18 cellular contexts compared by ENCODE assay signal in the genomic region with DNA sequence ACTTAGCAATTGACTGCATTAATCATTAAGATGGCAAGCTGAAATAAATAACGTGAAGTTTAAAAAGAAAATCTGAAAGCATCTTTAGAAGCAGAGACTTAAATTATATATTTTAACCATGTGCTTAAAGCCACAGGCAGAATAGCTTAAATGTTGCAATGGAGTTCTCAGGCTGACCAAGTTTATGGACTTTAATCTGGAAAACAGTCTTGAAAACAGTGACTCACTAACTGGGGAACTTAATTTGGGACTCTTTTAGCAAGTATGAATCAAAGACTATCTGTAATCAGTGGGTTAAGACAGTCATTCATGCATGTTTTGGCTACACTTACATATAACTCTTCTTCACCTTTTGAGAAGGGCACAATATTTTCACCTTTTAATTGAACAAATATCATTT. TPM values are rescaled to one million over a fixed set of nuclear protein-coding genes. Genes with fewer than 3 reads are reported as not detected.
DNase-seq lines count a peak whose midpoint lies in the region; ATAC-seq and TF ChIP-seq lines count a peak whose summit lies in the region.
"Had no signal": no experiment of that assay in that cellular context is flagged by ENCODE, and none has a peak within 500 bp of the region (broad histone marks: within the 10 kb centered on the region; RNA-seq: fewer than 3 reads in every experiment).

No MANE protein-coding gene starts in this region.

- H3K4me3 ChIP-seq in OCI-LY3 (ENCODE audit: low read length) (no peak overlapping the region), fibroblast of pulmonary artery (replicated peaks; ENCODE audit: low read depth, low read length) (no peak overlapping the region), gastrocnemius medialis (no peak overlapping the region), lower lobe of right lung (no peak overlapping the region)
- H3K4me3 ChIP-seq: esophagus muscularis mucosa, ovary, tibial nerve had no signal

- TF ChIP-seq CTCF in OCI-LY3 (IDR thresholded peaks at IDR 0.05; ENCODE audit: low read depth, low read length) (no peak), fibroblast of pulmonary artery (IDR thresholded peaks at IDR 0.05; ENCODE audit: low read length, missing control alignments) (no peak), progenitor cell of endocrine pancreas (IDR thresholded peaks at IDR 0.05; ENCODE audit: unreplicated experiment) (no peak), gastrocnemius medialis (IDR thresholded peaks at IDR 0.05 in 4 of 5, conservative IDR thresholded peaks at IDR 0.05 in 1 of 5) (no peak), lower lobe of right lung (IDR thresholded peaks at IDR 0.05) (no peak)

- H3K9me3 Mint-ChIP-seq in progenitor cell of endocrine pancreas (ENCODE audit: low read depth), result no peaks in the 10 kb centered on the region
- H3K9me3 Mint-ChIP-seq: CD4-positive, alpha-beta memory T cell had no signal

- H3K27me3 Mint-ChIP-seq in progenitor cell of endocrine pancreas, result no peaks in the 10 kb centered on the region

- in situ Hi-C loops in gastrocnemius medialis (cut with MboI; ENCODE audit: low sequenced_read_pairs in 4 of 4), result no loop called here

- no peaks in the 10 kb centered on the region for H4K20me1 ChIP-seq in OCI-LY3 (ENCODE audit: insufficient read depth, low read length)

- no peaks in the 10 kb centered on the region for H3K36me3 Mint-ChIP-seq in progenitor cell of endocrine pancreas (ENCODE audit: insufficient read depth)
- H3K36me3 Mint-ChIP-seq: activated naive CD8-positive, alpha-beta T cell; CD4-positive, alpha-beta memory T cell had no signal

- no peaks in the 10 kb centered on the region for H3K79me2 ChIP-seq in OCI-LY3 (ENCODE audit: low read length)

- H3K27ac ChIP-seq in OCI-LY3 (ENCODE audit: low read length), result no peak overlapping the region
- H3K27ac ChIP-seq in gastrocnemius medialis, result no peak overlapping the region
- no peak overlapping the region for H3K27ac ChIP-seq in lower lobe of right lung
- H3K27ac ChIP-seq: esophagus muscularis mucosa, ovary, tibial nerve had no signal

- DNase-seq in EH (ENCODE audit: low read depth) (peak; percentile 84), fibroblast of pulmonary artery (ENCODE audit: low read depth) (peak; percentile 28), progenitor cell of endocrine pancreas (ENCODE audit: low spot score, unreplicated experiment) (no peak), gastrocnemius medialis (no peak), lower lobe of right lung (no peak), NCI-H2029 (lab: John Stamatoyannopoulos, UW) (no peak), NCI-H345 treated with DMSO at 0.1 percent for 48 hours (lab: John Stamatoyannopoulos, UW; ENCODE audit: unreplicated experiment) (no peak)
- DNase-seq: ovary; stimulated activated CD8-positive, alpha-beta memory T cell treated with anti-CD3 and anti-CD28 coated beads, Interleukin-4, amount 100 ng/mL, for 48 hours had no signal

- no peaks in the 10 kb centered on the region for H3K27me3 ChIP-seq in OCI-LY3 (ENCODE audit: low read depth, low read length)
- H3K27me3 ChIP-seq in gastrocnemius medialis, result peaks cover 0 to 12% (median 9%) of the 10 kb centered on the region in 3 donors
- H3K27me3 ChIP-seq in lower lobe of right lung (ENCODE audit: low read depth), result peaks cover 21% of the 10 kb centered on the region
- H3K27me3 ChIP-seq: ovary had no signal

- ATAC-seq in gastrocnemius medialis, result no peak
- no peak for ATAC-seq in lower lobe of right lung
- ATAC-seq: activated CD4-positive, CD25-positive, alpha-beta regulatory T cell treated with anti-CD3 and anti-CD28 coated beads, Interleukin-2, amount 50 U/mL, for 24 hours had no signal

- intact Hi-C loops in gastrocnemius medialis (cut with DNase I; ENCODE audit: low total_unique reads), result no loop called here
- intact Hi-C loops in lower lobe of right lung (cut with DNase I), result no loop called here

- peak overlapping the region; percentile 80; the same call in 1 of the 2 replicates for H2AFZ ChIP-seq in OCI-LY3 (ENCODE audit: low read depth, low read length)

- H3K36me3 ChIP-seq in OCI-LY3 (replicated peaks; ENCODE audit: low read depth, low read length), result no peaks in the 10 kb centered on the region
- H3K36me3 ChIP-seq in gastrocnemius medialis, result no peaks in the 10 kb centered on the region
- H3K36me3 ChIP-seq in lower lobe of right lung, result no peaks in the 10 kb centered on the region
- H3K36me3 ChIP-seq: esophagus muscularis mucosa, ovary, tibial nerve had no signal

- H3K4me1 ChIP-seq in OCI-LY3 (ENCODE audit: low read length) (peaks cover 15% of the 10 kb centered on the region), gastrocnemius medialis (no peaks in the 10 kb centered on the region), lower lobe of right lung (peaks cover 7% of the 10 kb centered on the region)

- no peak overlapping the region for H3K4me3 Mint-ChIP-seq in progenitor cell of endocrine pancreas (ENCODE audit: low read depth)

- no peak overlapping the region for H3K4me2 ChIP-seq in OCI-LY3 (ENCODE audit: low read length)

- TF ChIP-seq POLR2A in gastrocnemius medialis (IDR thresholded peaks at IDR 0.05), result no peak

- peak overlapping the region; percentile 82 for H3K27ac Mint-ChIP-seq in progenitor cell of endocrine pancreas
- H3K27ac Mint-ChIP-seq: activated naive CD8-positive, alpha-beta T cell; CD4-positive, alpha-beta memory T cell had no signal

- no peaks in the 10 kb centered on the region for H3K9me3 ChIP-seq in OCI-LY3 (ENCODE audit: insufficient read depth, low read length)
- no peaks in the 10 kb centered on the region for H3K9me3 ChIP-seq in gastrocnemius medialis
- H3K9me3 ChIP-seq in lower lobe of right lung, result no peaks in the 10 kb centered on the region
- H3K9me3 ChIP-seq: esophagus muscularis mucosa, ovary, tibial nerve had no signal

- no peak overlapping the region for H3K9ac ChIP-seq in OCI-LY3 (ENCODE audit: low read length)

- H3K4me1 Mint-ChIP-seq in progenitor cell of endocrine pancreas (ENCODE audit: low read depth), result peaks cover 61% of the 10 kb centered on the region

RNA-seq across cellular contexts. Expression of a gene that starts 12.6 kb away (rescaled TPM):
- total RNA-seq in progenitor cell of endocrine pancreas (23.6 and 25.3 TPM in 2 replicates), gastrocnemius medialis (1 to 10 TPM in 1 of 4 donors, under 1 TPM in 1, not detected in 2; 0.94 to 1.2 TPM), lower lobe of right lung (not detected)
- total RNA-seq: CD4-positive, alpha-beta memory T cell; chondrocyte; esophagus muscularis mucosa; G401; HT-29; tibial nerve had no signal

Comparison
In these comparisons a context has a peak if more than half of its experiments do, and no peak if none do; other contexts are left out.
1. DNase-seq: peak in EH (single experiment) and fibroblast of pulmonary artery (single experiment); none in progenitor cell of endocrine pancreas (single experiment), gastrocnemius medialis (0 of 2), lower lobe of right lung (single experiment), NCI-H2029 (single experiment) and NCI-H345 treated with DMSO at 0.1 percent for 48 hours (single experiment).
2. RNA of a gene that starts 12.6 kb away (total RNA-seq): 23.6 to 25.3 TPM in progenitor cell of endocrine pancreas; 0.94 to 1.2 TPM in gastrocnemius medialis and not detected in lower lobe of right lung (single experiment); every median in the first group is over 10 times any median in the second.